Comparison of ENCODE assay signal across 32 cellular contexts in the genomic region with DNA sequence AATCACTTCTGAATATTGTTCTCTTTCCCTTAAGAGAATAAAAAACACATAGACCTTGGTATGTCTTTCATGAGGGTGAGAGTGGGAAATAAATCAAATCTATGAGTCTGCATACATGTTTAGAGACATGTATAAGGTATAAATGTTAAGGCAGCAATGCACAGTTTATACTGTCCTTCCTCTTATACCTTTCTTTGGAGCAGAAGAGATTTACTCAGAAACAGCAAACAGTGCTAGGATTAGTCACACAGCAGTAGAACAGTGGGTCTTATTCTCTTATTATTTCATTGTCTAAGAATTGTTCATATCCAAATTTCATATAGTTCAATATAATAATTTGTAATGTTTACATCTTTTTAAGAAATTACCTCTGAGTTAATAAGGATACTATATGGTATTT.
"Had no signal": no experiment of that assay in that cellular context is flagged by ENCODE, and none has a peak within 500 bp of the region (broad histone marks: within the 10 kb centered on the region; RNA-seq: fewer than 3 reads in every experiment).

No MANE protein-coding gene starts in this region.

- H3K36me3 ChIP-seq: ascending aorta, cardiac muscle cell, MG63, WERI-Rb-1 had no signal

- H3K4me3 ChIP-seq: ascending aorta, cardiac muscle cell, MG63, PC-9 had no signal

- H3K27ac ChIP-seq: ascending aorta, cardiac muscle cell, PC-9, WERI-Rb-1 had no signal

- H3K9me3 ChIP-seq: ascending aorta, MG63 had no signal

- H2AFZ ChIP-seq: PC-9 had no signal

- DNase-seq: activated CD4-positive, alpha-beta T cell treated with anti-CD3 and anti-CD28 coated beads, Interleukin-2, amount 10 ng/mL, durations not matched to agents 24 days and 14 days; activated CD4-positive, alpha-beta T cell treated with anti-CD3 and anti-CD28 coated beads, Interleukin-2, amount 50 U/mL, for 4 hours; activated CD4-positive, CD25-positive, alpha-beta regulatory T cell; activated CD8-positive, alpha-beta T cell treated with anti-CD3 and anti-CD28 coated beads for 36 hours; activated effector memory CD4-positive, alpha-beta T cell treated with anti-CD3 and anti-CD28 coated beads, Interleukin-2, amount 50 U/mL, for 16 hours; activated naive CD4-positive, alpha-beta T cell; activated naive CD4-positive, alpha-beta T cell treated with anti-CD3 and anti-CD28 coated beads, Interleukin-2, amount 50 U/mL, for 16 hours; activated naive CD8-positive, alpha-beta T cell treated with anti-CD3 and anti-CD28 coated beads for 36 hours; activated T-cell treated with anti-CD3 and anti-CD28 coated beads, Interleukin-2, amount 50 U/mL, for 1 hour; activated T-cell treated with anti-CD3 and anti-CD28 coated beads, Interleukin-2, amount 50 U/mL, for 72 hours; amniotic stem cell; Kasumi-1; MG63; NCI-H1048; NCI-H1105 treated with DMSO at 0.1 percent for 48 hours; NCI-H1436; NCI-H1694; NCI-H2029; NCI-H345; NCI-H524 treated with DMSO at 0.1 percent for 48 hours; NCI-H748 treated with DMSO at 0.1 percent for 48 hours; NK-92 treated with Interleukin-12 subunit alpha and Interleukin-12 subunit beta, amount 100 ng/mL, for 24 hours; Right ventricle myocardium superior; SW 1271; T-helper 1 cell; T-helper 2 cell; T-helper 9 cell; WERI-Rb-1 had no signal

- H3K27me3 ChIP-seq: ascending aorta, cardiac muscle cell, MG63 had no signal

- ATAC-seq: activated CD8-positive, alpha-beta T cell treated with anti-CD3 and anti-CD28 coated beads for 36 hours; activated T-cell treated with anti-CD3 and anti-CD28 coated beads, Interleukin-2, amount 50 U/mL, for 72 hours; activated T-helper 17 cell treated with anti-CD3 and anti-CD28 coated beads, Interleukin-2, amount 50 U/mL, for 72 hours had no signal

- H3K4me1 ChIP-seq: ascending aorta had no signal
